Comparison of ENCODE assay signal across 8 cellular contexts in the genomic region with DNA sequence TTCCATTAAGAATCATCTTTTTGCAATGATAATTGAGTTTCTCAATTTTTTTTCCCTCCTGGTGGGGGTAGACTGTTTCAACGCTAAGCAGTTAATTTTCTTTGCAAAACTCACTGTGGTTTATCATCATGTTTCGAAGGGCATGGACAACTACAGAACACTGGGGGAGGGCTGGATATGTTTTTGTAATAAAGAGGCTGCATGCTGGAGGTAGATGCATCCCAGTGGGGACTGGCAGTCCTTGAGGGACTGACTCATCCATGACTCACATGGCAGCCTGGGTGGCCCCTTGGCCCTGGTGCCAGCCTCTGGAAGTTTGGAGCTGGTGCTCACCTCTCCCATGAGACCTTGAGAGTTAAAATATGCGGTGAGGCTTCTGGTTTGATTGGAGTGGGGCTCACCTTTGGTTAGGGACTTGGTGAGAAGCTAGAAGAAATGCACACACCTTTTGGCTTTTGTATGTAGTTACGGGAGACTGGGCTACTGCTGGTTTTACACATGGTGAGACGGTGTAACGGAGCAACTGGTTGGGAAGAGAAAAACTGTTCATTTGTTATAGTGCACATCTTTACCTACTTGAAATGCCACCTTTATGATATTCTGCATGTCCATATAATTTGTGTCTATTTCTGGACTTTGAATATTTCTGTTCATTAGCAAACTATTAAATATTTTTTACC. TPM values are rescaled to one million over a fixed set of nuclear protein-coding genes. Genes with fewer than 3 reads are reported as not detected.
DNase-seq lines count a peak whose midpoint lies in the region; ATAC-seq and TF ChIP-seq lines count a peak whose summit lies in the region.

No MANE protein-coding gene starts in this region.

- no peak overlapping the region for H2AFZ ChIP-seq in mesenchymal stem cell (ENCODE audit: low read depth, low read length)

- no peak overlapping the region for H3K23ac ChIP-seq in mesenchymal stem cell (ENCODE audit: low read length in 2 of 2)

- no peak overlapping the region for H3K14ac ChIP-seq in mesenchymal stem cell (ENCODE audit: low read length in 2 of 2)

- H3K4me3 ChIP-seq in body of pancreas (no peak overlapping the region), mesenchymal stem cell (ENCODE audit: insufficient read depth in 1 of 2, low read depth in 1 of 2, low read length in 2 of 2) (no peak overlapping the region)

- no peak overlapping the region for H2BK5ac ChIP-seq in mesenchymal stem cell (ENCODE audit: low read depth, low read length, poor library complexity, severe bottlenecking)

- H3K4me2 ChIP-seq in mesenchymal stem cell (ENCODE audit: low read length, poor library complexity, severe bottlenecking) = peak overlapping the region; percentile 12

- 81% methylated on average over 6 of the region's 6 CpGs for WGBS in body of pancreas, 2 donors
- WGBS in mesenchymal stem cell = 38% methylated on average over 5 of the region's 6 CpGs

- no peak overlapping the region for H3K4ac ChIP-seq in mesenchymal stem cell (ENCODE audit: low read depth in 1 of 2, low read length in 2 of 2)

- TF ChIP-seq CTCF in AG09319 (IDR thresholded peaks at IDR 0.05; ENCODE audit: low read depth, low read length) (no peak), body of pancreas (IDR thresholded peaks at IDR 0.05) (no peak)

- H3K27me3 ChIP-seq in body of pancreas = no peaks in the 10 kb centered on the region
- peaks cover 0 to 5% of the 10 kb centered on the region in 2 experiments for H3K27me3 ChIP-seq in mesenchymal stem cell (ENCODE audit: control insufficient read depth in 1 of 2, insufficient read depth in 1 of 2, low read length in 2 of 2)

- H3K36me3 ChIP-seq in body of pancreas (replicated peaks in 1 of 2; ENCODE audit: insufficient read depth in 1 of 2, low read depth in 2 of 2) (no peaks in the 10 kb centered on the region), mesenchymal stem cell (ENCODE audit: control insufficient read depth in 1 of 2, insufficient read depth in 2 of 2, low read depth in 1 of 2, low read length in 2 of 2) (no peaks in the 10 kb centered on the region)

- DNase-seq in AG09319 (ENCODE audit: extremely low read depth, low read depth) = peak; percentile 44
- peak; percentile 94 for DNase-seq in HS-27A (ENCODE audit: low read depth)
- peak in 2 of 4 donors; percentile 16 to 27 for DNase-seq in body of pancreas
- peak; percentile 80 for DNase-seq in mesenchymal stem cell
- no peak for DNase-seq in mesenteric fat pad (ENCODE audit: low spot score)
- DNase-seq in activated CD8-positive, alpha-beta memory T cell treated with anti-CD3 and anti-CD28 coated beads, Interleukin-2, amount 50 U/mL, for 4 hours = no peak

- ATAC-seq in body of pancreas (peak; percentile 48), HG02763 (IDR thresholded peaks at IDR 0.05; ENCODE audit: unreplicated experiment) (no peak), GM21786 (IDR thresholded peaks at IDR 0.05; ENCODE audit: unreplicated experiment) (no peak)

- H3K27ac ChIP-seq in body of pancreas = no peak overlapping the region
- peak overlapping the region; percentile 48 for H3K27ac ChIP-seq in mesenchymal stem cell (ENCODE audit: low read length, poor library complexity, severe bottlenecking)

- H2AK5ac ChIP-seq in mesenchymal stem cell (ENCODE audit: low read length, severe bottlenecking) = no peak overlapping the region

- no peaks in the 10 kb centered on the region for H3K79me1 ChIP-seq in mesenchymal stem cell (replicated peaks; ENCODE audit: low read length, poor library complexity, severe bottlenecking)

- H2BK12ac ChIP-seq in mesenchymal stem cell (ENCODE audit: low read length in 2 of 2) = no peak overlapping the region

- no peaks in the 10 kb centered on the region for H3K4me1 ChIP-seq in body of pancreas
- no peaks in the 10 kb centered on the region for H3K4me1 ChIP-seq in mesenchymal stem cell (ENCODE audit: control insufficient read depth, insufficient read depth, low read depth, low read length)

- no peak overlapping the region for H4K91ac ChIP-seq in mesenchymal stem cell (ENCODE audit: low read length)

- no peak for TF ChIP-seq POLR2A in body of pancreas (IDR thresholded peaks at IDR 0.05)

- H2BK15ac ChIP-seq in mesenchymal stem cell (ENCODE audit: low read depth, poor library complexity, severe bottlenecking) = no peak overlapping the region

- no peak overlapping the region for H2BK120ac ChIP-seq in mesenchymal stem cell (ENCODE audit: low read depth, low read length)

- no peaks in the 10 kb centered on the region for H3K9me3 ChIP-seq in body of pancreas
- H3K9me3 ChIP-seq in mesenchymal stem cell (ENCODE audit: control insufficient read depth, low read length) = no peaks in the 10 kb centered on the region

- intact Hi-C loops in body of pancreas (cut with DNase I) = no loop called here

- H4K8ac ChIP-seq in mesenchymal stem cell (ENCODE audit: low read length) = no peak overlapping the region

- H3K18ac ChIP-seq in mesenchymal stem cell (ENCODE audit: low read depth in 1 of 2, low read length in 2 of 2) = no peak overlapping the region

- no peak overlapping the region for H3K9ac ChIP-seq in mesenchymal stem cell (ENCODE audit: low read length)

RNA-seq across cellular contexts. Expression of gene TIAM2, which starts 31.4 kb away (rescaled TPM):
- total RNA-seq in body of pancreas (1 to 10 TPM; 3.1 to 6.6 TPM), mesenteric fat pad (5.9 TPM)
- 4.8 TPM for polyA plus RNA-seq in mesenchymal stem cell (2013, experiment 1 of 2)
- 4.5 TPM for polyA plus RNA-seq in mesenchymal stem cell (2013, experiment 2 of 2)

Comparison
In these comparisons a context has a peak if more than half of its experiments do, and no peak if none do; other contexts are left out.
1. DNase-seq: peak in AG09319 (single experiment), HS-27A (single experiment) and mesenchymal stem cell (single experiment); none in mesenteric fat pad (single experiment) and activated CD8-positive, alpha-beta memory T cell treated with anti-CD3 and anti-CD28 coated beads, Interleukin-2, amount 50 U/mL, for 4 hours (single experiment).